Comparison of ENCODE assay signal across 12 cellular contexts in the genomic region with DNA sequence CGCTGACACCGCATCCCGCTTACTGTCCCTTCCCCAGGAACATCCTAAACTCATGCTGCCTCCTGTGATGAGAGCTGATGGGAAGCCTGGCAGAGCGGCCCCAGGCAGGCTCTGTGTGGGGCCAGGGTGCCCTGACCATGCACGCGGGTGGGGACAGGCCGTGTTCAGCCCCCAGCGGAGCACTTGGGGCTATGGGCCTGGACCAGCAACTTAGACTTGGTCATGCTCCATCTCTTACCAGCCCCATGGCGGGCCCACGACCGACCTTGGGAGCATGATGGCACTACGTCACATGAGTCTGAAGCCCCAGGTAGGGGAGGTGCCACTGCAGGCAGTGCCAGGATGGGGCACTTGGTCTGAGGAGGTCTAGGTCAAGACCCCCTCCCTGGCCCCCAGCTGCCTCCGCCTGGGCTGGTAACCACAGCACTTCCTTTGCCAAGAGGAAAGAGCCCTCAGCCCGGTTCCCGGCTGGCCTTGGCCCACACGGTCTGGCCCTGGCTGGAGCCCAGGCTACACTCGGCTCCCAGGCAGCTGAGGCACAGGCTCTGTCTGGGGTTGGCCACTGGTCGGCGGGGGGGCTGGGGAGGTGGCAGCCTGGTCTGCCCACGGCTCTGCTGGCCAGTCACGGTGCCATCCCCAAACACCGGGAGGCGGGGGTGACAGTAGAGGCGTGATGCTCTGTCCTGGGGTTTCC. TPM values are rescaled to one million over a fixed set of nuclear protein-coding genes. Genes with fewer than 3 reads are reported as not detected.
DNase-seq lines count a peak whose midpoint lies in the region; ATAC-seq and TF ChIP-seq lines count a peak whose summit lies in the region.
"Had no signal": no experiment of that assay in that cellular context is flagged by ENCODE, and none has a peak within 500 bp of the region (broad histone marks: within the 10 kb centered on the region; RNA-seq: fewer than 3 reads in every experiment).

No MANE protein-coding gene starts in this region.

- intact Hi-C loops in dorsolateral prefrontal cortex (cut with DNase I): loop anchor here in 1 of 2 donors (10.0 kb wide), 1 partner anchor 554 kb away; a partner anchor contains a TSS

- TF ChIP-seq CTCF in dorsolateral prefrontal cortex (IDR thresholded peaks at IDR 0.05 in 54 of 56, conservative IDR thresholded peaks at IDR 0.05 in 2 of 56; ENCODE audit: low read depth in 1 of 56, partially characterized antibody in 56 of 56): peak in 3 of 56 donors; percentile 5 to 24 (median 17)
- no peak for TF ChIP-seq CTCF in suprapubic skin (IDR thresholded peaks at IDR 0.05)
- no peak for TF ChIP-seq CTCF in endothelial cell (IDR thresholded peaks at IDR 0.05; ENCODE audit: unreplicated experiment)

- peak overlapping the region in 8 of 59 donors; percentile 12 to 54 (median 24) for H3K4me3 ChIP-seq in dorsolateral prefrontal cortex
- H3K4me3 ChIP-seq in suprapubic skin: no peak overlapping the region

- no peak overlapping the region for H3K4me3 Mint-ChIP-seq in endothelial cell (ENCODE audit: unreplicated experiment)
- H3K4me3 Mint-ChIP-seq: activated T-helper 17 cell treated with anti-CD3 and anti-CD28 coated beads, Interleukin-2, amount 50 U/mL, for 72 hours had no signal

- peak overlapping the region; percentile 51 to 96 (median 85) for H3K27ac ChIP-seq in dorsolateral prefrontal cortex
- H3K27ac ChIP-seq in suprapubic skin: peak overlapping the region; percentile 90

- H3K4me1 ChIP-seq in suprapubic skin: peaks cover 78% of the 10 kb centered on the region

- no peak for TF ChIP-seq EP300 in suprapubic skin (IDR thresholded peaks at IDR 0.05)

- TF ChIP-seq POLR2A in suprapubic skin (IDR thresholded peaks at IDR 0.05): no peak

- no CpG with 5 or more reads among the region's 24 CpGs for whole genome bisulfite sequencing in suprapubic skin

- H3K27me3 ChIP-seq in dorsolateral prefrontal cortex: no peaks in the 10 kb centered on the region
- no peaks in the 10 kb centered on the region for H3K27me3 ChIP-seq in suprapubic skin

- no peaks in the 10 kb centered on the region for H3K4me1 Mint-ChIP-seq in endothelial cell (ENCODE audit: unreplicated experiment)
- H3K4me1 Mint-ChIP-seq: activated T-helper 17 cell treated with anti-CD3 and anti-CD28 coated beads, Interleukin-2, amount 50 U/mL, for 72 hours had no signal

- peaks cover 6% of the 10 kb centered on the region for H3K27me3 Mint-ChIP-seq in endothelial cell (ENCODE audit: unreplicated experiment)
- H3K27me3 Mint-ChIP-seq: activated T-helper 17 cell treated with anti-CD3 and anti-CD28 coated beads, Interleukin-2, amount 50 U/mL, for 72 hours had no signal

- H3K9me3 Mint-ChIP-seq in endothelial cell (ENCODE audit: unreplicated experiment): no peaks in the 10 kb centered on the region
- H3K9me3 Mint-ChIP-seq: activated T-helper 17 cell treated with anti-CD3 and anti-CD28 coated beads, Interleukin-2, amount 50 U/mL, for 72 hours; nephron had no signal

- H3K9me3 ChIP-seq in suprapubic skin: no peaks in the 10 kb centered on the region

- ATAC-seq in HG03442 (IDR thresholded peaks at IDR 0.05; ENCODE audit: unreplicated experiment) (no peak), HG02642 (IDR thresholded peaks at IDR 0.05; ENCODE audit: poor library complexity, unreplicated experiment) (no peak)
- ATAC-seq: activated T-helper 17 cell treated with anti-CD3 and anti-CD28 coated beads, Interleukin-2, amount 50 U/mL, for 72 hours had no signal

- H3K36me3 ChIP-seq in suprapubic skin: no peaks in the 10 kb centered on the region

- no peaks in the 10 kb centered on the region for H3K36me3 Mint-ChIP-seq in endothelial cell (ENCODE audit: low read depth, unreplicated experiment)

- H3K27ac Mint-ChIP-seq in endothelial cell (ENCODE audit: unreplicated experiment): no peak overlapping the region
- H3K27ac Mint-ChIP-seq: activated T-helper 17 cell treated with anti-CD3 and anti-CD28 coated beads, Interleukin-2, amount 50 U/mL, for 72 hours; nephron had no signal

- DNase-seq in NCI-H2196 treated with DMSO at 0.1 percent for 48 hours (lab: John Stamatoyannopoulos, UW; ENCODE audit: unreplicated experiment): peak; percentile 18
- DNase-seq in dorsolateral prefrontal cortex: peak; percentile 65 to 91 (median 86)
- DNase-seq in lung microvascular endothelial cell (ENCODE audit: low read depth in 2 of 2): peak; percentile 33 to 62
- DNase-seq in suprapubic skin (ENCODE audit: low spot score in 2 of 2): no peak
- DNase-seq in endothelial cell (ENCODE audit: low spot score): no peak
- DNase-seq in DMS79 (lab: John Stamatoyannopoulos, UW): no peak
- DNase-seq: KG1, NCI-H774 had no signal

RNA-seq across cellular contexts. Expression of a gene that starts 25.7 kb away (rescaled TPM):
- 10 to 100 TPM; 25.1 to 66.1 (median 38.0) TPM for total RNA-seq in dorsolateral prefrontal cortex
- 2.6 TPM in 2 replicates for total RNA-seq in lung microvascular endothelial cell
- 10 to 100 TPM in 2 of 4 donors, 1 to 10 TPM in 2; 4.5 to 19.3 (median 12.2) TPM for total RNA-seq in suprapubic skin
- total RNA-seq in endothelial cell (ENCODE audit: unreplicated experiment): 10.7 TPM

Comparison
In these comparisons a context has a peak if more than half of its experiments do, and no peak if none do; other contexts are left out.
1. DNase-seq: peak in NCI-H2196 treated with DMSO at 0.1 percent for 48 hours (single experiment), dorsolateral prefrontal cortex (10 of 10) and lung microvascular endothelial cell (2 of 2); none in suprapubic skin (0 of 2), endothelial cell (single experiment) and DMS79 (single experiment).